Comparison of ENCODE assay signal across 13 cellular contexts in genomic region chr6:29708432-29709177, GRCh38. TPM values are rescaled to one million over a fixed set of nuclear protein-coding genes. Genes with fewer than 3 reads are reported as not detected.
A peak's percentile ranks its signal among the peaks of the same experiment; 100 is the strongest.
DNase-seq lines count a peak whose midpoint lies in the region; ATAC-seq, FAIRE-seq and TF ChIP-seq lines count a peak whose summit lies in the region.
"Had no signal": no experiment of that assay in that cellular context is flagged by ENCODE, and none has a peak within 500 bp of the region (broad histone marks: within the 10 kb centered on the region; RNA-seq: fewer than 3 reads in every experiment).

No MANE protein-coding gene starts in this region.

- 43% methylated on average over 10 of the region's 11 CpGs for WGBS in right lobe of liver (ENCODE audit: insufficient coverage, low coverage, low lambda C conversion rate, missing lambda C conversion rate)
- 89% methylated on average over 8 to 11 of the region's 11 CpGs for WGBS in endodermal cell (ENCODE audit: insufficient coverage in 1 of 2, insufficient read length in 1 of 2), 2 experiments

- H3K4me1 ChIP-seq in ACC112 (ENCODE audit: control insufficient read depth, insufficient read depth, low read length, unreplicated experiment) = no peaks in the 10 kb centered on the region
- peaks cover 0 to 3% (median 0%) of the 10 kb centered on the region in 4 donors for H3K4me1 ChIP-seq in right lobe of liver
- H3K4me1 ChIP-seq in endodermal cell (ENCODE audit: control insufficient read depth, insufficient read depth, low read length) = no peaks in the 10 kb centered on the region
- H3K4me1 ChIP-seq: vagina had no signal

- no peak overlapping the region for H3K27ac ChIP-seq in ACC112 (ENCODE audit: low read depth, low read length)
- no peak overlapping the region for H3K27ac ChIP-seq in right lobe of liver
- H3K27ac ChIP-seq in endodermal cell (ENCODE audit: low read depth, low read length) = no peak overlapping the region
- H3K27ac ChIP-seq: vagina had no signal

- H3K4me3 Mint-ChIP-seq in glutamatergic neuron (ENCODE audit: unreplicated experiment) = no peak overlapping the region
- no peak overlapping the region for H3K4me3 Mint-ChIP-seq in endodermal cell

- H3K27ac Mint-ChIP-seq in glutamatergic neuron (ENCODE audit: unreplicated experiment) (no peak overlapping the region), endodermal cell (no peak overlapping the region)

- H3K36me3 ChIP-seq in ACC112 (ENCODE audit: insufficient read depth, low read length) (no peaks in the 10 kb centered on the region), right lobe of liver (no peaks in the 10 kb centered on the region), endodermal cell (ENCODE audit: control insufficient read depth, insufficient read depth, low read length) (no peaks in the 10 kb centered on the region)
- H3K36me3 ChIP-seq: vagina had no signal

- H3K9me3 Mint-ChIP-seq in glutamatergic neuron (ENCODE audit: unreplicated experiment) (peaks cover 2% of the 10 kb centered on the region), endodermal cell (no peaks in the 10 kb centered on the region)

- H3K9me3 ChIP-seq in right lobe of liver = no peaks in the 10 kb centered on the region
- no peaks in the 10 kb centered on the region for H3K9me3 ChIP-seq in endodermal cell (ENCODE audit: control insufficient read depth, low read length)
- H3K9me3 ChIP-seq: vagina had no signal

- H3K4me1 Mint-ChIP-seq in glutamatergic neuron (ENCODE audit: low read depth, unreplicated experiment) (peaks cover 5% of the 10 kb centered on the region), endodermal cell (no peaks in the 10 kb centered on the region)

- DNase-seq in activated CD4-positive, alpha-beta T cell treated with anti-CD3 and anti-CD28 coated beads, Interleukin-2, amount 50 U/mL, for 1 hour = peak; percentile 49
- DNase-seq in right lobe of liver (no peak), glutamatergic neuron (no peak), urothelium cell line (ENCODE audit: low spot score) (no peak), endodermal cell (no peak)
- DNase-seq: C1 segment of cervical spinal cord, NCI-H1436 had no signal

- H3K4me3 ChIP-seq in ACC112 (ENCODE audit: low read depth, low read length) (peak overlapping the region; percentile 54), right lobe of liver (no peak overlapping the region), endodermal cell (ENCODE audit: low read length) (no peak overlapping the region)
- H3K4me3 ChIP-seq: vagina had no signal

- no peaks in the 10 kb centered on the region for H3K27me3 Mint-ChIP-seq in glutamatergic neuron (ENCODE audit: unreplicated experiment)
- peaks cover 50% of the 10 kb centered on the region for H3K27me3 Mint-ChIP-seq in endodermal cell (ENCODE audit: insufficient read depth)

- FAIRE-seq in urothelium cell line (lab: Jason Lieb, UNC) = no peak

- intact Hi-C loops in right lobe of liver (cut with DNase I) = loop anchor here in 1 of 2 donors (10.0 kb wide), 1 partner anchor 126 kb away; no protein-coding TSS in a partner anchor

- peaks cover 3% of the 10 kb centered on the region for H3K36me3 Mint-ChIP-seq in glutamatergic neuron (ENCODE audit: unreplicated experiment)
- no peaks in the 10 kb centered on the region for H3K36me3 Mint-ChIP-seq in endodermal cell (ENCODE audit: low read depth)

- H2AFZ ChIP-seq in ACC112 (ENCODE audit: low read length, unreplicated experiment) = no peak overlapping the region

- ATAC-seq in HG02610 (IDR thresholded peaks at IDR 0.05; ENCODE audit: unreplicated experiment) (peak; percentile 46), right lobe of liver (peak in 3 of 4 donors; percentile 39 to 48 (median 46)), HG03196 (IDR thresholded peaks at IDR 0.05; ENCODE audit: unreplicated experiment) (no peak)

- no peaks in the 10 kb centered on the region for H3K79me2 ChIP-seq in ACC112 (ENCODE audit: control insufficient read depth, insufficient read depth, low read length, unreplicated experiment)

- H3K27me3 ChIP-seq in ACC112 (ENCODE audit: insufficient read depth, low read length) = peaks cover 54% of the 10 kb centered on the region
- H3K27me3 ChIP-seq in right lobe of liver = no peaks in the 10 kb centered on the region
- H3K27me3 ChIP-seq in endodermal cell (ENCODE audit: control insufficient read depth, insufficient read depth, low read length, poor library complexity, severe bottlenecking) = peaks cover 45% of the 10 kb centered on the region
- H3K27me3 ChIP-seq: vagina had no signal

- H3K9ac ChIP-seq in endodermal cell (ENCODE audit: extremely low read depth, low read length, poor library complexity, severe bottlenecking) = no peak overlapping the region

- no peak for TF ChIP-seq POLR2A in right lobe of liver (IDR thresholded peaks at IDR 0.05)

- TF ChIP-seq CTCF in right lobe of liver (IDR thresholded peaks at IDR 0.05) (no peak), glutamatergic neuron (IDR thresholded peaks at IDR 0.05; ENCODE audit: partially characterized antibody, unreplicated experiment) (no peak), endodermal cell (conservative IDR thresholded peaks at IDR 0.05) (no peak)

RNA-seq across cellular contexts. Expression of gene HLA-F, which starts 14.6 kb away (rescaled TPM):
- 10 to 100 TPM in 5 of 6 experiments, 1 to 10 TPM in 1; 9.8 to 41.3 (median 26.4) TPM for total RNA-seq in right lobe of liver
- 1.9 TPM for total RNA-seq in glutamatergic neuron (ENCODE audit: unreplicated experiment)
- total RNA-seq in endodermal cell = 1 to 10 TPM in 1 of 2 donors, under 1 TPM in 1; 0.48 to 3.9 TPM
- polyA plus RNA-seq in endodermal cell (2013, experiment 1 of 2) = 2.4 TPM
- 2.7 TPM for polyA plus RNA-seq in endodermal cell (2013, experiment 2 of 2)

RNA-seq across cellular contexts. Expression of gene ZFP57, which starts 27.7 kb away (rescaled TPM):
- total RNA-seq in right lobe of liver (under 1 TPM in 2 of 6 experiments, not detected in 4; 0.11 to 0.31 TPM), glutamatergic neuron (ENCODE audit: unreplicated experiment) (not detected), endodermal cell (under 1 TPM; 0.24 to 0.59 TPM)
- 0.11 TPM for polyA plus RNA-seq in endodermal cell (2013, experiment 1 of 2)
- polyA plus RNA-seq in endodermal cell (2013, experiment 2 of 2) = not detected

RNA-seq across cellular contexts. Expression of gene MOG, which starts 51.7 kb away (rescaled TPM):
- not detected for total RNA-seq in right lobe of liver
- total RNA-seq in glutamatergic neuron (ENCODE audit: unreplicated experiment) = not detected
- total RNA-seq in endodermal cell = not detected
- not detected for polyA plus RNA-seq in endodermal cell (2013, experiment 1 of 2)
- polyA plus RNA-seq in endodermal cell (2013, experiment 2 of 2) = not detected
- total RNA-seq: epithelial cell of proximal tubule, kidney epithelial cell, vagina had no signal
